ENCODE assay signal across 1 cellular context in the genomic region with DNA sequence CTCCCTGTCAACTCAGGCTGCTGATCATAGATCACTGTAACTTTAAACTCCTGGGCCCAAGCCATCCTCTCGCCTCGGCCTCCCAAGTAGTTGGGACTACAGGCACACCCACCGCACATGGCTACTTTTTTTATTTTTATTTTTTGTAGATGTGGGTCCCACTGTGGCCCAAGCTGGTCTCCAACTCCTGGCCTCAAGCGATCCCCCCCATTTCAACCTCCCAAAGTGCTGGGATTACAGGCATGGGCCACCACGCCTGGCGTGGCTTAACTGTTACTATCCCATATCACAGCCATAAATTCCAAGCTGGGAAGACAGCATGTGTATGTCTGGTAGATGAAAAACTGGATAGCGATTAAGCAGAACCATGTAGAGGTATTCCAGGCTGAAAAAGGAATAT.
TF ChIP-seq lines count a peak whose summit lies in the region.

No MANE protein-coding gene starts in this region.

TF ChIP-seq in GM23338, 12 proteins besides CTCF, POLR2A, EP300 and RAD21 (continued from another document):
- TF ChIP-seq, protein P1, sequence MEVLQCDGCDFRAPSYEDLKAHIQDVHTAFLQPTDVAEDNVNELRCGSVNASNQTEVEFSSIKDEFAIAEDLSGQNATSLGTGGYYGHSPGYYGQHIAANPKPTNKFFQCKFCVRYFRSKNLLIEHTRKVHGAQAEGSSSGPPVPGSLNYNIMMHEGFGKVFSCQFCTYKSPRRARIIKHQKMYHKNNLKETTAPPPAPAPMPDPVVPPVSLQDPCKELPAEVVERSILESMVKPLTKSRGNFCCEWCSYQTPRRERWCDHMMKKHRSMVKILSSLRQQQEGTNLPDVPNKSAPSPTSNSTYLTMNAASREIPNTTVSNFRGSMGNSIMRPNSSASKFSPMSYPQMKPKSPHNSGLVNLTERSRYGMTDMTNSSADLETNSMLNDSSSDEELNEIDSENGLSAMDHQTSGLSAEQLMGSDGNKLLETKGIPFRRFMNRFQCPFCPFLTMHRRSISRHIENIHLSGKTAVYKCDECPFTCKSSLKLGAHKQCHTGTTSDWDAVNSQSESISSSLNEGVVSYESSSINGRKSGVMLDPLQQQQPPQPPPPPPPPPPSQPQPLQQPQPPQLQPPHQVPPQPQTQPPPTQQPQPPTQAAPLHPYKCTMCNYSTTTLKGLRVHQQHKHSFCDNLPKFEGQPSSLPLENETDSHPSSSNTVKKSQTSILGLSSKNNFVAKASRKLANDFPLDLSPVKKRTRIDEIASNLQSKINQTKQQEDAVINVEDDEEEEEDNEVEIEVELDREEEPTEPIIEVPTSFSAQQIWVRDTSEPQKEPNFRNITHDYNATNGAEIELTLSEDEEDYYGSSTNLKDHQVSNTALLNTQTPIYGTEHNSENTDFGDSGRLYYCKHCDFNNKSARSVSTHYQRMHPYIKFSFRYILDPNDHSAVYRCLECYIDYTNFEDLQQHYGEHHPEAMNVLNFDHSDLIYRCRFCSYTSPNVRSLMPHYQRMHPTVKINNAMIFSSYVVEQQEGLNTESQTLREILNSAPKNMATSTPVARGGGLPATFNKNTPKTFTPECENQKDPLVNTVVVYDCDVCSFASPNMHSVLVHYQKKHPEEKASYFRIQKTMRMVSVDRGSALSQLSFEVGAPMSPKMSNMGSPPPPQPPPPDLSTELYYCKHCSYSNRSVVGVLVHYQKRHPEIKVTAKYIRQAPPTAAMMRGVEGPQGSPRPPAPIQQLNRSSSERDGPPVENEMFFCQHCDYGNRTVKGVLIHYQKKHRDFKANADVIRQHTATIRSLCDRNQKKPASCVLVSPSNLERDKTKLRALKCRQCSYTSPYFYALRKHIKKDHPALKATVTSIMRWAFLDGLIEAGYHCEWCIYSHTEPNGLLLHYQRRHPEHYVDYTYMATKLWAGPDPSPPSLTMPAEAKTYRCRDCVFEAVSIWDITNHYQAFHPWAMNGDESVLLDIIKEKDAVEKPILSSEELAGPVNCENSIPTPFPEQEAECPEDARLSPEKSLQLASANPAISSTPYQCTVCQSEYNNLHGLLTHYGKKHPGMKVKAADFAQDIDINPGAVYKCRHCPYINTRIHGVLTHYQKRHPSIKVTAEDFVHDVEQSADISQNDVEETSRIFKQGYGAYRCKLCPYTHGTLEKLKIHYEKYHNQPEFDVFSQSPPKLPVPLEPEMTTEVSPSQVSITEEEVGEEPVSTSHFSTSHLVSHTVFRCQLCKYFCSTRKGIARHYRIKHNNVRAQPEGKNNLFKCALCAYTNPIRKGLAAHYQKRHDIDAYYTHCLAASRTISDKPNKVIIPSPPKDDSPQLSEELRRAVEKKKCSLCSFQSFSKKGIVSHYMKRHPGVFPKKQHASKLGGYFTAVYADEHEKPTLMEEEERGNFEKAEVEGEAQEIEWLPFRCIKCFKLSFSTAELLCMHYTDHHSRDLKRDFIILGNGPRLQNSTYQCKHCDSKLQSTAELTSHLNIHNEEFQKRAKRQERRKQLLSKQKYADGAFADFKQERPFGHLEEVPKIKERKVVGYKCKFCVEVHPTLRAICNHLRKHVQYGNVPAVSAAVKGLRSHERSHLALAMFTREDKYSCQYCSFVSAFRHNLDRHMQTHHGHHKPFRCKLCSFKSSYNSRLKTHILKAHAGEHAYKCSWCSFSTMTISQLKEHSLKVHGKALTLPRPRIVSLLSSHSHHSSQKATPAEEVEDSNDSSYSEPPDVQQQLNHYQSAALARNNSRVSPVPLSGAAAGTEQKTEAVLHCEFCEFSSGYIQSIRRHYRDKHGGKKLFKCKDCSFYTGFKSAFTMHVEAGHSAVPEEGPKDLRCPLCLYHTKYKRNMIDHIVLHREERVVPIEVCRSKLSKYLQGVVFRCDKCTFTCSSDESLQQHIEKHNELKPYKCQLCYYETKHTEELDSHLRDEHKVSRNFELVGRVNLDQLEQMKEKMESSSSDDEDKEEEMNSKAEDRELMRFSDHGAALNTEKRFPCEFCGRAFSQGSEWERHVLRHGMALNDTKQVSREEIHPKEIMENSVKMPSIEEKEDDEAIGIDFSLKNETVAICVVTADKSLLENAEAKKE (CRISPR knock-in tag; IDR thresholded peaks at IDR 0.05) = no peak
